Comparison of ENCODE assay signal across 19 cellular contexts in the genomic region with DNA sequence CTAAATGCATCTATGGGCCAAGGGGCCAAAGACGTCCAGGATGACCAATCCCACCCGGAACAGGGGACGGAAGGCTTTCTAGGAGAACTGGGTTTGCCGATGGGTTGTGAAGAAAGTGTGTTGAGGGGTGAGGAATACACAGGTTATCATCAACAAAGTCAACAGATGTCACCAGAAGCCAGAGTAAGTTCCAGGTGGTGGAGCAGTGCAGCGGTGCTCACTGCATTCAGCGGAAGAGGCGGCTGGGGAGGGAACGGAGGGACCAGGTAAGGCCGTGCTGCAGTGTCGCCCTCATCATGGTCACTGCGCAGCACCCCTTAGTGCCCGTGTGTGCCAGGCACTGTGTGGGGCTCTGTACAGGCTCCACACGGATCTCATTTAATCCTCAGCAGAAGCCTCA.
DNase-seq lines count a peak whose midpoint lies in the region; ATAC-seq, FAIRE-seq and TF ChIP-seq lines count a peak whose summit lies in the region.
"Had no signal": no experiment of that assay in that cellular context is flagged by ENCODE, and none has a peak within 500 bp of the region (broad histone marks: within the 10 kb centered on the region; RNA-seq: fewer than 3 reads in every experiment).

No MANE protein-coding gene starts in this region.

- no peak overlapping the region for H3K4me3 ChIP-seq in H7 (ENCODE audit: insufficient read depth, low read depth, low read length)
- H3K4me3 ChIP-seq in esophagus muscularis mucosa, result no peak overlapping the region
- H3K4me3 ChIP-seq in small intestine (ENCODE audit: low read depth in 1 of 2, low read length in 2 of 2), result no peak overlapping the region
- H3K4me3 ChIP-seq: GM23338 had no signal

- no peak overlapping the region for H3K27ac ChIP-seq in esophagus muscularis mucosa (replicated peaks in 1 of 4)
- H3K27ac ChIP-seq in small intestine (ENCODE audit: low read depth in 1 of 2, low read length in 1 of 2), result no peak overlapping the region
- H3K27ac ChIP-seq: KMS-11 had no signal

- ATAC-seq in GM19023 (IDR thresholded peaks at IDR 0.05; ENCODE audit: unreplicated experiment) (no peak), GM18519 (IDR thresholded peaks at IDR 0.05; ENCODE audit: low FRiP score, unreplicated experiment) (no peak)
- ATAC-seq: GM23338, HepG2 had no signal

- no peak for TF ChIP-seq CTCF in esophagus muscularis mucosa (IDR thresholded peaks at IDR 0.05)

- FAIRE-seq in small intestine (lab: Jason Lieb, UNC), result no peak
- FAIRE-seq: D721Med, HepG2, HTR-8/SVneo had no signal

- intact Hi-C loops in esophagus muscularis mucosa (cut with DNase I), result no loop called here

- H3K27me3 ChIP-seq in H7 (ENCODE audit: control insufficient read depth, insufficient read depth, low read length), result no peaks in the 10 kb centered on the region
- H3K27me3 ChIP-seq in esophagus muscularis mucosa, result no peaks in the 10 kb centered on the region
- no peaks in the 10 kb centered on the region for H3K27me3 ChIP-seq in small intestine (ENCODE audit: control insufficient read depth in 2 of 2, insufficient read depth in 2 of 2, low read length in 2 of 2)

- DNase-seq in H7, result peak; percentile 21
- DNase-seq in RPMI8226, result peak; percentile 50
- DNase-seq in esophagus muscularis mucosa (ENCODE audit: extremely low spot score), result peak; percentile 53
- DNase-seq in small intestine, result peak; percentile 2
- DNase-seq in UCSD-AML1 (lab: John Stamatoyannopoulos, UW; ENCODE audit: unreplicated experiment), result no peak
- DNase-seq: ACHN; C1 segment of cervical spinal cord; CD4-positive, alpha-beta T cell; DND-41; GF-D8; HCEC 1CT; HFFc6 had no signal

- no peak for TF ChIP-seq POLR2A in esophagus muscularis mucosa (IDR thresholded peaks at IDR 0.05; ENCODE audit: low read depth)

- WGBS in esophagus muscularis mucosa, result 86% methylated on average over 10 of the region's 13 CpGs
- WGBS in small intestine, 3 donors, result 86 to 90% (median 89%) methylated on average over 13 of the region's 13 CpGs

- H3K36me3 ChIP-seq in H7 (replicated peaks; ENCODE audit: control insufficient read depth, insufficient read depth, low read length) (no peaks in the 10 kb centered on the region), esophagus muscularis mucosa (peaks cover 0 to 7% (median 0%) of the 10 kb centered on the region in 4 donors), small intestine (ENCODE audit: control insufficient read depth in 2 of 2, insufficient read depth in 2 of 2, low read length in 2 of 2) (no peaks in the 10 kb centered on the region)

- H3K9me3 ChIP-seq in esophagus muscularis mucosa (peaks cover 0 to 16% (median 10%) of the 10 kb centered on the region in 4 donors), small intestine (ENCODE audit: control insufficient read depth, low read depth) (no peaks in the 10 kb centered on the region)

- H3K4me1 ChIP-seq in esophagus muscularis mucosa, result no peaks in the 10 kb centered on the region
- H3K4me1 ChIP-seq in small intestine (ENCODE audit: control insufficient read depth in 2 of 2, insufficient read depth in 1 of 2, low read depth in 1 of 2, low read length in 1 of 2), result no peaks in the 10 kb centered on the region

- no peak for TF ChIP-seq EP300 in esophagus muscularis mucosa (IDR thresholded peaks at IDR 0.05)
